ENCODE assay signal across 19 cellular contexts in genomic region chr4:40455340-40455902, GRCh38.
A peak's percentile ranks its signal among the peaks of the same experiment; 100 is the strongest.
DNase-seq lines count a peak whose midpoint lies in the region; ATAC-seq and TF ChIP-seq lines count a peak whose summit lies in the region.
"Had no signal": no experiment of that assay in that cellular context is flagged by ENCODE, and none has a peak within 500 bp of the region (broad histone marks: within the 10 kb centered on the region; RNA-seq: fewer than 3 reads in every experiment).

No MANE protein-coding gene starts in this region.

- H3K79me2 ChIP-seq in GM23338 (replicated peaks; ENCODE audit: insufficient read depth) = peaks cover 12% of the 10 kb centered on the region

- H3K27ac ChIP-seq in GM23338 (ENCODE audit: low read depth) (no peak overlapping the region), epithelial cell of prostate (peak overlapping the region; percentile 52)
- H3K27ac ChIP-seq: coronary artery had no signal

- 0 out of 2 replicates have a peak, but pooled peaks cover 3% of the 10 kb centered on the region for H3K36me3 ChIP-seq in GM23338 (ENCODE audit: insufficient read depth)

- H3K9me2 ChIP-seq in GM23338 (ENCODE audit: insufficient read depth) = no peaks in the 10 kb centered on the region

- H3K27me3 Mint-ChIP-seq in GM23338 (ENCODE audit: insufficient read depth, low read depth, poor library complexity) (no peaks in the 10 kb centered on the region), neural crest cell (ENCODE audit: low read depth) (no peaks in the 10 kb centered on the region)
- H3K27me3 Mint-ChIP-seq: B cell had no signal

- TF ChIP-seq CTCF in GM23338 (conservative IDR thresholded peaks at IDR 0.05; ENCODE audit: low read depth in 2 of 2) (no peak), neural crest cell (conservative IDR thresholded peaks at IDR 0.05) (no peak)

- H3K4me3 ChIP-seq in GM23338 = no peak overlapping the region
- H3K4me3 ChIP-seq: coronary artery had no signal

- H3K36me3 Mint-ChIP-seq in GM23338 (ENCODE audit: low read depth) = peaks cover 18% of the 10 kb centered on the region; the same call in 2 of the 3 replicates
- no peaks in the 10 kb centered on the region for H3K36me3 Mint-ChIP-seq in neural crest cell (ENCODE audit: low read depth)

- H3K4me3 Mint-ChIP-seq in GM23338 (no peak overlapping the region), neural crest cell (no peak overlapping the region)
- H3K4me3 Mint-ChIP-seq: B cell, HFFc6 had no signal

- no peak overlapping the region for H2AFZ ChIP-seq in GM23338

- no peak for DNase-seq in GM23338 (ENCODE audit: low spot score)
- peak; percentile 16 for DNase-seq in NCI-H69 (lab: John Stamatoyannopoulos, UW)
- DNase-seq in epithelial cell of prostate (ENCODE audit: low read depth, low spot score) = no peak
- DNase-seq in neural crest cell (ENCODE audit: low read depth, low spot score) = no peak
- no peak for DNase-seq in effector CD4-positive, alpha-beta T cell
- DNase-seq in NCI-H748 treated with DMSO at 0.1 percent for 48 hours (lab: John Stamatoyannopoulos, UW) = no peak
- no peak for DNase-seq in activated T-cell treated with anti-CD3 and anti-CD28 coated beads, Interleukin-2, amount 50 U/mL, for 1 hour
- no peak for DNase-seq in T-helper 1 cell
- DNase-seq: activated CD4-positive, alpha-beta T cell treated with anti-CD3 and anti-CD28 coated beads for 1 hour; activated effector memory CD4-positive, alpha-beta T cell treated with Interleukin-2 at 50 U/mL for 16 hours; aorta; HFFc6; midbrain; NCI-H1105; occipital lobe; substantia nigra; T-helper 2 cell had no signal

- H3K4me1 ChIP-seq in GM23338 (ENCODE audit: insufficient read depth) = peaks cover 17% of the 10 kb centered on the region

- ATAC-seq in GM23338 = no peak

- H3K4me2 ChIP-seq in GM23338 = no peak overlapping the region

- H4K20me1 ChIP-seq in GM23338 (replicated peaks; ENCODE audit: insufficient read depth) = no peaks in the 10 kb centered on the region

- H3K9me3 Mint-ChIP-seq in GM23338 (no peaks in the 10 kb centered on the region; the same call in 2 of the 3 replicates), neural crest cell (no peaks in the 10 kb centered on the region)
- H3K9me3 Mint-ChIP-seq: HFFc6 had no signal

- H3K27ac Mint-ChIP-seq in GM23338 (peak overlapping the region; percentile 67; the same call in 1 of the 2 replicates), neural crest cell (ENCODE audit: unreplicated experiment) (peak overlapping the region; percentile 19)
- H3K27ac Mint-ChIP-seq: B cell, HFFc6 had no signal

- H3K27me3 ChIP-seq in GM23338 (ENCODE audit: insufficient read depth) = no peaks in the 10 kb centered on the region

- H3K4me1 Mint-ChIP-seq in GM23338 = peaks cover 35% of the 10 kb centered on the region
- no peaks in the 10 kb centered on the region for H3K4me1 Mint-ChIP-seq in neural crest cell

- H3F3A ChIP-seq in GM23338 (replicated peaks; ENCODE audit: low read depth) = no peaks in the 10 kb centered on the region

TF ChIP-seq in GM23338, 12 proteins besides CTCF, POLR2A, EP300 and RAD21:
- TF ChIP-seq EZH2phosphoT487 (IDR thresholded peaks at IDR 0.05; ENCODE audit: unreplicated experiment) (no peak), ZNF331 (CRISPR knock-in tag; IDR thresholded peaks at IDR 0.05; ENCODE audit: low read depth) (no peak), NANOG (IDR thresholded peaks at IDR 0.05; ENCODE audit: borderline replicate concordance) (no peak), JUNB (IDR thresholded peaks at IDR 0.05; ENCODE audit: unreplicated experiment) (no peak), ZNF114 (CRISPR knock-in tag; IDR thresholded peaks at IDR 0.05) (no peak), CREB1 (CRISPR knock-in tag; IDR thresholded peaks at IDR 0.05; ENCODE audit: low read depth) (no peak), REST (IDR thresholded peaks at IDR 0.05; ENCODE audit: unreplicated experiment) (no peak), ETS1 (IDR thresholded peaks at IDR 0.05) (no peak), STAT1 (IDR thresholded peaks at IDR 0.05; ENCODE audit: unreplicated experiment) (no peak)
TF ChIP-seq in GM23338: peak in this region for 0.
